In the genomic region with DNA sequence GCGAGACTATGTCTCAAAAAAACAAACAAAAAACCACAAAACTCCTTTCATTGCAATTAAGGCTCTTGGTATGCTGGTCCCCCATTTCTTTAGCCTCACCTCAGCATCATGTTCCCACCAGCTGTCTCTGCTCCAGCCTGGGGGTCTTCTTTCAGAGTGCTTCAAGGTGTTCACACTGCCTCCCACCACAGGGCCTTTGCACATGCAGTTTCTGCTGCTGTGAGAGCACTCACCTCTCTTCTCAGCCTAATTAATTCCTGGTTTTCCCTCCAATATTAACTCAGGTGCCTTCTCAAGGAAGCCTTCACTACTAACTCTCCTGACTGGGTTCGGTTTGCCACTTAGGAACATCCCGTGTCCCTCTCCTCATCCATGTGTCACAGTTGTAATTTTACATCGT, we compare ENCODE assay signal across 25 cellular contexts. TPM values are rescaled to one million over a fixed set of nuclear protein-coding genes. Genes with fewer than 3 reads are reported as not detected.
DNase-seq lines count a peak whose midpoint lies in the region; ATAC-seq, FAIRE-seq and TF ChIP-seq lines count a peak whose summit lies in the region.
"Had no signal": no experiment of that assay in that cellular context is flagged by ENCODE, and none has a peak within 500 bp of the region (broad histone marks: within the 10 kb centered on the region; RNA-seq: fewer than 3 reads in every experiment).

No MANE protein-coding gene starts in this region.

- no peak overlapping the region for H3K4me3 ChIP-seq in K562
- no peak overlapping the region for H3K4me3 ChIP-seq in naive thymus-derived CD4-positive, alpha-beta T cell (ENCODE audit: low read length)
- no peak overlapping the region for H3K4me3 ChIP-seq in SK-N-SH (ENCODE audit: low read depth in 2 of 2, low read length in 1 of 2)
- no peak overlapping the region for H3K4me3 ChIP-seq in coronary artery
- H3K4me3 ChIP-seq: PC-9, SJCRH30 had no signal

- DNase-seq in CD14-positive monocyte (ENCODE audit: low spot score) (peak; percentile 25), K562 (ENCODE audit: extremely low read depth in 1 of 4, low spot score in 3 of 4) (no peak), SK-N-SH (no peak), coronary artery (ENCODE audit: low spot score) (no peak)
- DNase-seq in CD4-positive, alpha-beta T cell: no peak
- DNase-seq in naive thymus-derived CD4-positive, alpha-beta T cell: no peak
- DNase-seq: C1 segment of cervical spinal cord, Calu3, DMS79 treated with DMSO at 0.1 percent for 48 hours, GF-D8, MM.1S, NCI-H2029 treated with DMSO at 0.1 percent for 48 hours, NCI-H446 treated with DMSO at 0.1 percent for 48 hours, NCI-H526, PC-9, SJCRH30 had no signal

- no peak overlapping the region for H3K4me3 Mint-ChIP-seq in CD14-positive monocyte
- H3K4me3 Mint-ChIP-seq in CD4-positive, alpha-beta T cell: no peak overlapping the region
- H3K4me3 Mint-ChIP-seq in naive thymus-derived CD4-positive, alpha-beta T cell: peak overlapping the region in 1 of 10 donors; percentile 39

- H3K36me3 ChIP-seq in K562 (ENCODE audit: control insufficient read depth, insufficient read depth, low read length) (no peaks in the 10 kb centered on the region), SK-N-SH (replicated peaks in 1 of 2; ENCODE audit: control insufficient read depth in 1 of 2, insufficient read depth in 2 of 2, low read length in 1 of 2) (no peaks in the 10 kb centered on the region)
- peaks cover 44 to 89% (median 52%) of the 10 kb centered on the region in 3 experiments for H3K36me3 ChIP-seq in naive thymus-derived CD4-positive, alpha-beta T cell (ENCODE audit: control insufficient read depth in 2 of 3, insufficient read depth in 3 of 3, low read length in 3 of 3)
- H3K36me3 ChIP-seq: SJCRH30 had no signal

- POLR2A ChIA-PET in CD4-positive, alpha-beta T cell (lab: Charles Lee): no interaction called here
- POLR2A ChIA-PET in K562 (lab: Yijun Ruan, JAX): no interaction called here
- POLR2A ChIA-PET in naive thymus-derived CD4-positive, alpha-beta T cell (lab: Charles Lee): interaction anchor here (0.8 to 1.6 kb wide), 2 partner anchors 12 to 18 kb away, joined by 3 to 4 read pairs; no protein-coding TSS in a partner anchor
- POLR2A ChIA-PET in SK-N-SH (lab: Yijun Ruan, JAX): no interaction called here

- no peaks in the 10 kb centered on the region for H3K79me2 ChIP-seq in K562 (ENCODE audit: control insufficient read depth, insufficient read depth, low read length)
- H3K79me2 ChIP-seq in SK-N-SH (ENCODE audit: insufficient read depth): no peaks in the 10 kb centered on the region

- no peak overlapping the region for H3K9ac ChIP-seq in K562 (ENCODE audit: insufficient read depth in 1 of 2, low read depth in 2 of 2, low read length in 2 of 2)
- no peak overlapping the region for H3K9ac ChIP-seq in SK-N-SH

- H3K9me2 ChIP-seq in SK-N-SH: no peaks in the 10 kb centered on the region

- ATAC-seq in CD4-positive, alpha-beta T cell (ENCODE audit: poor library complexity): no peak
- ATAC-seq in K562 (no peak), GM19397 (IDR thresholded peaks at IDR 0.05; ENCODE audit: unreplicated experiment) (no peak), GM19395 (IDR thresholded peaks at IDR 0.05; ENCODE audit: unreplicated experiment) (no peak)
- ATAC-seq in naive thymus-derived CD4-positive, alpha-beta T cell: no peak
- ATAC-seq: HepG2, Right ventricle myocardium inferior had no signal

- H3K36me3 Mint-ChIP-seq in CD14-positive monocyte: peaks cover 85 to 94% of the 10 kb centered on the region in 2 donors
- peaks cover 89% of the 10 kb centered on the region for H3K36me3 Mint-ChIP-seq in CD4-positive, alpha-beta T cell (ENCODE audit: low read depth)
- peaks cover 17 to 68% (median 30%) of the 10 kb centered on the region in 5 donors for H3K36me3 Mint-ChIP-seq in naive thymus-derived CD4-positive, alpha-beta T cell

- 3% methylated on average over 4 of the region's 4 CpGs for WGBS in K562 (ENCODE audit: insufficient coverage, low coverage, missing lambda C conversion rate)
- WGBS in SK-N-SH (ENCODE audit: low lambda C conversion rate): 13% methylated on average over 4 of the region's 4 CpGs

- H3K27me3 Mint-ChIP-seq in CD14-positive monocyte (ENCODE audit: low read depth in 3 of 3): peaks cover 0 to 6% (median 0%) of the 10 kb centered on the region in 3 donors
- H3K27me3 Mint-ChIP-seq in CD4-positive, alpha-beta T cell: no peaks in the 10 kb centered on the region
- H3K27me3 Mint-ChIP-seq in naive thymus-derived CD4-positive, alpha-beta T cell: no peaks in the 10 kb centered on the region

- peaks cover 0 to 13% (median 6%) of the 10 kb centered on the region in 7 donors for H3K9me3 Mint-ChIP-seq in CD14-positive monocyte
- no peaks in the 10 kb centered on the region for H3K9me3 Mint-ChIP-seq in CD4-positive, alpha-beta T cell
- peaks cover 0 to 6% (median 0%) of the 10 kb centered on the region in 11 donors for H3K9me3 Mint-ChIP-seq in naive thymus-derived CD4-positive, alpha-beta T cell

- H3F3A ChIP-seq in SK-N-SH (replicated peaks; ENCODE audit: insufficient read depth): no peaks in the 10 kb centered on the region

- intact Hi-C loops in CD14-positive monocyte (cut with micrococcal nuclease): no loop called here
- intact Hi-C loops in CD4-positive, alpha-beta T cell (cut with DNase I, micrococcal nuclease): no loop called here
- intact Hi-C loops in K562 (cut with micrococcal nuclease): no loop called here
- intact Hi-C loops in naive thymus-derived CD4-positive, alpha-beta T cell (cut with micrococcal nuclease): no loop called here

- H3K9me3 ChIP-seq in CD4-positive, alpha-beta T cell (ENCODE audit: control insufficient read depth, low read length): no peaks in the 10 kb centered on the region
- H3K9me3 ChIP-seq in K562 (replicated peaks; ENCODE audit: control insufficient read depth, insufficient read depth, low read depth, low read length) (no peaks in the 10 kb centered on the region), SK-N-SH (no peaks in the 10 kb centered on the region)
- H3K9me3 ChIP-seq in naive thymus-derived CD4-positive, alpha-beta T cell (ENCODE audit: control insufficient read depth in 2 of 3, low read length in 3 of 3): no peaks in the 10 kb centered on the region
- H3K9me3 ChIP-seq: SJCRH30 had no signal

- H2AFZ ChIP-seq in K562 (ENCODE audit: low read depth, low read length) (no peak overlapping the region), SK-N-SH (ENCODE audit: low read depth) (no peak overlapping the region)
- H2AFZ ChIP-seq: PC-9 had no signal

- H3K4me1 ChIP-seq in K562 (replicated peaks in 1 of 2; ENCODE audit: control insufficient read depth in 2 of 2, insufficient read depth in 2 of 2, low read length in 2 of 2) (peaks cover 0 to 14% of the 10 kb centered on the region in 2 experiments; a peak in 2 of 5 replicates), SK-N-SH (ENCODE audit: control insufficient read depth in 1 of 2, insufficient read depth in 2 of 2, low read depth in 1 of 2, low read length in 1 of 2) (no peaks in the 10 kb centered on the region)
- no peaks in the 10 kb centered on the region for H3K4me1 ChIP-seq in naive thymus-derived CD4-positive, alpha-beta T cell (ENCODE audit: control insufficient read depth in 2 of 2, insufficient read depth in 2 of 2, low read length in 2 of 2)
- H3K4me1 ChIP-seq: SJCRH30 had no signal

- TF ChIP-seq RAD21 in K562 (CRISPR knock-in tag; conservative IDR thresholded peaks at IDR 0.05 in 1 of 2, IDR thresholded peaks at IDR 0.05 in 1 of 2) (no peak), SK-N-SH (IDR thresholded peaks at IDR 0.05; ENCODE audit: low read length) (no peak)

- no peaks in the 10 kb centered on the region for H3K4me1 Mint-ChIP-seq in CD14-positive monocyte
- no peaks in the 10 kb centered on the region for H3K4me1 Mint-ChIP-seq in CD4-positive, alpha-beta T cell (ENCODE audit: low read depth)
- peaks cover 0 to 19% (median 0%) of the 10 kb centered on the region in 7 donors for H3K4me1 Mint-ChIP-seq in naive thymus-derived CD4-positive, alpha-beta T cell

- H3K27me3 ChIP-seq in CD4-positive, alpha-beta T cell (ENCODE audit: control insufficient read depth, insufficient read depth, low read length): no peaks in the 10 kb centered on the region
- H3K27me3 ChIP-seq in K562 (ENCODE audit: control insufficient read depth in 2 of 2, insufficient read depth in 2 of 2, low read length in 2 of 2) (peaks cover 0 to 8% of the 10 kb centered on the region in 2 experiments; a peak in 2 of 5 replicates), SK-N-SH (ENCODE audit: insufficient read depth) (peaks cover 46% of the 10 kb centered on the region)
- H3K27me3 ChIP-seq in naive thymus-derived CD4-positive, alpha-beta T cell (ENCODE audit: control insufficient read depth in 2 of 2, insufficient read depth in 2 of 2, low read length in 2 of 2): no peaks in the 10 kb centered on the region
- H3K27me3 ChIP-seq: SJCRH30 had no signal

- H3K27ac ChIP-seq in CD4-positive, alpha-beta T cell (ENCODE audit: low read depth, low read length): no peak overlapping the region
- H3K27ac ChIP-seq in K562 (ENCODE audit: extremely low read depth, low read depth, low read length) (no peak overlapping the region), SK-N-SH (ENCODE audit: low read depth in 2 of 2, low read length in 1 of 2) (no peak overlapping the region), coronary artery (no peak overlapping the region)
- no peak overlapping the region for H3K27ac ChIP-seq in naive thymus-derived CD4-positive, alpha-beta T cell (ENCODE audit: low read depth, low read length)
- H3K27ac ChIP-seq: PC-9, SJCRH30 had no signal

- BruUV-seq in K562 (replicated peaks; lab: Mats Ljungman, UMichigan): no TSS peak

- FAIRE-seq in K562 (lab: Jason Lieb, UNC): no peak
- FAIRE-seq: GM12892, H54, HepG2 had no signal

- TF ChIP-seq POLR2A in K562 (conservative IDR thresholded peaks at IDR 0.05): no peak

- TF ChIP-seq EP300 in K562 (IDR thresholded peaks at IDR 0.05; ENCODE audit: low read length) (no peak), SK-N-SH (IDR thresholded peaks at IDR 0.05; ENCODE audit: borderline replicate concordance in 1 of 2, low read depth in 1 of 2, low read length in 1 of 2) (no peak)

- H4K20me1 ChIP-seq in K562 (replicated peaks; ENCODE audit: control insufficient read depth, insufficient read depth, low read length) (no peaks in the 10 kb centered on the region), SK-N-SH (ENCODE audit: insufficient read depth) (no peaks in the 10 kb centered on the region)

- in situ Hi-C loops in K562 (cut with MboI): no loop called here

- CTCF ChIA-PET in CD4-positive, alpha-beta T cell (lab: Charles Lee): no interaction called here
- CTCF ChIA-PET in K562 (lab: Yijun Ruan, JAX; ENCODE audit: low intra/inter-chr PET ratio): no interaction called here
- CTCF ChIA-PET in naive thymus-derived CD4-positive, alpha-beta T cell (lab: Charles Lee): no interaction called here
- CTCF ChIA-PET in SK-N-SH (lab: Yijun Ruan, JAX): interaction anchor here (0.6 kb wide), 1 partner anchor 178 kb away, joined by 3 read pairs; no protein-coding TSS in a partner anchor

- no peak overlapping the region for H3K4me2 ChIP-seq in K562 (ENCODE audit: insufficient read depth, low read length)
- no peak overlapping the region for H3K4me2 ChIP-seq in SK-N-SH
- H3K4me2 ChIP-seq: PC-9 had no signal

- H3K27ac Mint-ChIP-seq in CD14-positive monocyte: peak overlapping the region in 1 of 7 donors; percentile 47
- H3K27ac Mint-ChIP-seq in CD4-positive, alpha-beta T cell: peak overlapping the region; percentile 44
- H3K27ac Mint-ChIP-seq in naive thymus-derived CD4-positive, alpha-beta T cell: peak overlapping the region in 5 of 9 donors; percentile 14 to 75 (median 65)

- no peaks in the 10 kb centered on the region for H3K9me1 ChIP-seq in K562 (ENCODE audit: control insufficient read depth, insufficient read depth, low read length)

- TF ChIP-seq CTCF in CD14-positive monocyte (IDR thresholded peaks at IDR 0.05): no peak
- no peak for TF ChIP-seq CTCF in CD4-positive, alpha-beta T cell (IDR thresholded peaks at IDR 0.05)
- TF ChIP-seq CTCF in K562 (IDR thresholded peaks at IDR 0.05 in 2 of 3, conservative IDR thresholded peaks at IDR 0.05 in 1 of 3; ENCODE audit: insufficient read depth in 2 of 3, low read depth in 1 of 3, low read length in 3 of 3): no peak
- no peak for TF ChIP-seq CTCF in SK-N-SH (IDR thresholded peaks at IDR 0.05)
- no peak for TF ChIP-seq CTCF in coronary artery (IDR thresholded peaks at IDR 0.05)

RNA-seq across cellular contexts. Expression of gene PIK3R6, which starts 15.9 kb away (rescaled TPM):
- polyA plus RNA-seq in CD14-positive monocyte (1 to 10 TPM; 3.6 to 5.8 TPM), K562 (2011; rRNA removed) (not detected in 2 replicates), K562 (2014; fragmentation: Illumina TruSeq; extraction: Trizol) (not detected in 2 replicates), K562 (2014; fragmentation: Nextera tagmentation; extraction: Ambion mirVana) (not detected), K562 (2014; rRNA removed) (not detected in 2 replicates), SK-N-SH (2012; rRNA removed) (0.03 and 0.06 TPM in 2 replicates)
- under 1 TPM; 0.50 to 0.60 TPM for total RNA-seq in CD4-positive, alpha-beta T cell
- total RNA-seq in K562 (2011; cell fraction: chromatin; rRNA removed; ENCODE audit: low replicate concordance): not detected in 2 replicates
- not detected in 2 replicates for total RNA-seq in K562 (2011; cell fraction: nucleolus; rRNA removed)
- not detected in 2 replicates for total RNA-seq in K562 (2011; cell fraction: nucleoplasm; rRNA removed)
- total RNA-seq in K562 (2014; rRNA removed) (not detected in 2 replicates), K562 (2014; rRNA removed; fragmentation: Illumina TruSeq; extraction: Trizol) (not detected in 2 replicates), K562 (2015; rRNA removed; fragmentation: Illumina TruSeq; extraction: Trizol) (not detected in 2 replicates), K562 (2021) (0.04 TPM in 1 of 2 replicates, not detected in the other)
- not detected in 2 replicates for polyA plus RNA-seq in K562 (2011; cell fraction: cytosol; rRNA removed)
- polyA plus RNA-seq in K562 (2011; cell fraction: nucleus; rRNA removed): not detected in 2 replicates
- polyA plus RNA-seq in K562 (2012): 0.04 TPM in 1 of 2 replicates, not detected in the other
- not detected in 2 replicates for polyA minus RNA-seq in K562 (2011; rRNA and poly(A)+ RNA removed)
- not detected in 2 replicates for polyA minus RNA-seq in K562 (2011; cell fraction: cytosol; rRNA and poly(A)+ RNA removed)
- polyA minus RNA-seq in K562 (2011; cell fraction: nucleus; rRNA and poly(A)+ RNA removed): not detected in 2 replicates
- total RNA-seq in naive thymus-derived CD4-positive, alpha-beta T cell: 10 to 100 TPM in 1 of 5 experiments, 1 to 10 TPM in 2, under 1 TPM in 2; 0.40 to 11.3 (median 1.1) TPM
- under 1 TPM; 0.06 to 0.37 TPM for polyA plus RNA-seq in naive thymus-derived CD4-positive, alpha-beta T cell
- 0.03 TPM in 1 of 2 replicates, not detected in the other for polyA plus RNA-seq in SK-N-SH (2012; cell fraction: cytosol; rRNA removed)
- polyA plus RNA-seq in SK-N-SH (2012; cell fraction: nucleus; rRNA removed): 0.08 and 0.27 TPM in 2 replicates
- total RNA-seq: A673, Calu3, HepG2, HT1080, PC-9, RPMI7951, SJCRH30 had no signal
- polyA plus RNA-seq: HepG2 had no signal
